ENCODE assay signal across 9 cellular contexts in genomic region chr2:154546341-154546740, GRCh38.
"Had no signal": no experiment of that assay in that cellular context is flagged by ENCODE, and none has a peak within 500 bp of the region (broad histone marks: within the 10 kb centered on the region; RNA-seq: fewer than 3 reads in every experiment).

No MANE protein-coding gene starts in this region.

- DNase-seq: IMR-90, Karpas-422, Kasumi-1, KBM-7 had no signal

- H3K4me3 ChIP-seq: K562 had no signal

- H3K27ac ChIP-seq: HL-60, KMS-11 had no signal

- ATAC-seq: HepG2, K562 had no signal

- H3K4me2 ChIP-seq: KMS-11 had no signal

- FAIRE-seq: HepG2, HTR-8/SVneo, K562 had no signal
